Comparison of ENCODE assay signal across 1 cellular context in genomic region chr2:36698978-36699377, GRCh38.
TF ChIP-seq lines count a peak whose summit lies in the region.

No MANE protein-coding gene starts in this region.

TF ChIP-seq in K562, 482 proteins besides CTCF, POLR2A, EP300 and RAD21:
- no peak for TF ChIP-seq SMAD2 (IDR thresholded peaks at IDR 0.05; ENCODE audit: low read depth, low read length)
- TF ChIP-seq CEBPB (tag; IDR thresholded peaks at IDR 0.05) = 0 out of 2 replicates have a peak, but pooled peaks have one; percentile 7
- no peak for TF ChIP-seq MITF (IDR thresholded peaks at IDR 0.05)
- TF ChIP-seq POU5F1 (IDR thresholded peaks at IDR 0.05; ENCODE audit: borderline replicate concordance, low read depth, low read length, partially characterized antibody) = no peak
- TF ChIP-seq, protein P1, sequence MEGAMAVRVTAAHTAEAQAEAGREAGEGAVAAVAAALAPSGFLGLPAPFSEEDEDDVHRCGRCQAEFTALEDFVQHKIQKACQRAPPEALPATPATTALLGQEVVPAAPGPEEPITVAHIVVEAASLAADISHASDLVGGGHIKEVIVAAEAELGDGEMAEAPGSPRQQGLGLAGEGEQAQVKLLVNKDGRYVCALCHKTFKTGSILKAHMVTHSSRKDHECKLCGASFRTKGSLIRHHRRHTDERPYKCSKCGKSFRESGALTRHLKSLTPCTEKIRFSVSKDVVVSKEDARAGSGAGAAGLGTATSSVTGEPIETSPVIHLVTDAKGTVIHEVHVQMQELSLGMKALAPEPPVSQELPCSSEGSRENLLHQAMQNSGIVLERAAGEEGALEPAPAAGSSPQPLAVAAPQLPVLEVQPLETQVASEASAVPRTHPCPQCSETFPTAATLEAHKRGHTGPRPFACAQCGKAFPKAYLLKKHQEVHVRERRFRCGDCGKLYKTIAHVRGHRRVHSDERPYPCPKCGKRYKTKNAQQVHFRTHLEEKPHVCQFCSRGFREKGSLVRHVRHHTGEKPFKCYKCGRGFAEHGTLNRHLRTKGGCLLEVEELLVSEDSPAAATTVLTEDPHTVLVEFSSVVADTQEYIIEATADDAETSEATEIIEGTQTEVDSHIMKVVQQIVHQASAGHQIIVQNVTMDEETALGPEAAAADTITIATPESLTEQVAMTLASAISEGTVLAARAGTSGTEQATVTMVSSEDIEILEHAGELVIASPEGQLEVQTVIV (CRISPR knock-in tag; IDR thresholded peaks at IDR 0.05; ENCODE audit: borderline replicate concordance) = no peak
- TF ChIP-seq, protein P2, sequence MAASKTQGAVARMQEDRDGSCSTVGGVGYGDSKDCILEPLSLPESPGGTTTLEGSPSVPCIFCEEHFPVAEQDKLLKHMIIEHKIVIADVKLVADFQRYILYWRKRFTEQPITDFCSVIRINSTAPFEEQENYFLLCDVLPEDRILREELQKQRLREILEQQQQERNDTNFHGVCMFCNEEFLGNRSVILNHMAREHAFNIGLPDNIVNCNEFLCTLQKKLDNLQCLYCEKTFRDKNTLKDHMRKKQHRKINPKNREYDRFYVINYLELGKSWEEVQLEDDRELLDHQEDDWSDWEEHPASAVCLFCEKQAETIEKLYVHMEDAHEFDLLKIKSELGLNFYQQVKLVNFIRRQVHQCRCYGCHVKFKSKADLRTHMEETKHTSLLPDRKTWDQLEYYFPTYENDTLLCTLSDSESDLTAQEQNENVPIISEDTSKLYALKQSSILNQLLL (CRISPR knock-in tag; IDR thresholded peaks at IDR 0.05; ENCODE audit: borderline replicate concordance) = no peak
